Comparison of ENCODE assay signal across 21 cellular contexts in genomic region chr20:63672666-63673065, GRCh38. TPM values are rescaled to one million over a fixed set of nuclear protein-coding genes. Genes with fewer than 3 reads are reported as not detected.
DNase-seq lines count a peak whose midpoint lies in the region; ATAC-seq, FAIRE-seq and TF ChIP-seq lines count a peak whose summit lies in the region.
"Had no signal": no experiment of that assay in that cellular context is flagged by ENCODE, and none has a peak within 500 bp of the region (broad histone marks: within the 10 kb centered on the region; RNA-seq: fewer than 3 reads in every experiment).

No MANE protein-coding gene starts in this region.

- POLR2A ChIA-PET in RWPE1 (lab: Yijun Ruan, JAX; ENCODE audit: low non-redundant PET), result no interaction called here

- intact Hi-C loops in body of pancreas (cut with DNase I), result no loop called here

- H3K27me3 ChIP-seq in body of pancreas, result no peaks in the 10 kb centered on the region

- no peaks in the 10 kb centered on the region for H3K9me3 ChIP-seq in body of pancreas
- H3K9me3 ChIP-seq: HAP-1 had no signal

- 89 to 100% methylated on average over 3 to 10 of the region's 10 CpGs for WGBS in body of pancreas, 2 donors

- no peaks in the 10 kb centered on the region for H3K4me1 ChIP-seq in body of pancreas
- H3K4me1 ChIP-seq: HAP-1 had no signal

- ATAC-seq in left lobe of liver (peak; percentile 38), omental fat pad (ENCODE audit: low FRiP score) (peak; percentile 42), body of pancreas (no peak)
- ATAC-seq: GM23338 had no signal

- no peak overlapping the region for H3K4me3 ChIP-seq in body of pancreas
- H3K4me3 ChIP-seq: GM23338, HAP-1 had no signal

- peak; percentile 59 for FAIRE-seq in HTR-8/SVneo (lab: Jason Lieb, UNC)
- FAIRE-seq: GM12891, GM18507, H54 had no signal

- CTCF ChIA-PET in RWPE1 (lab: Yijun Ruan, JAX), result no interaction called here

- H3K36me3 ChIP-seq in body of pancreas (replicated peaks in 1 of 2; ENCODE audit: insufficient read depth in 1 of 2, low read depth in 2 of 2), result peaks cover 0 to 10% of the 10 kb centered on the region in 2 donors

- TF ChIP-seq CTCF in RWPE1 (conservative IDR thresholded peaks at IDR 0.05; ENCODE audit: low read depth) (no peak), omental fat pad (IDR thresholded peaks at IDR 0.05) (no peak), body of pancreas (IDR thresholded peaks at IDR 0.05) (no peak)

- DNase-seq in HTR-8/SVneo (ENCODE audit: insufficient read length, low spot score), result no peak
- DNase-seq in RWPE1 (ENCODE audit: low spot score), result no peak
- no peak for DNase-seq in left lobe of liver (ENCODE audit: low spot score)
- no peak for DNase-seq in omental fat pad (ENCODE audit: low spot score)
- DNase-seq in activated effector memory CD4-positive, alpha-beta T cell treated with anti-CD3 and anti-CD28 coated beads, Interleukin-2, amount 50 U/mL, for 16 hours, result no peak
- DNase-seq in body of pancreas, result no peak
- DNase-seq: C1 segment of cervical spinal cord; Calu3; CD4-positive, alpha-beta memory T cell; COR-L47; DMS53; DMS79 treated with DMSO at 0.1 percent for 48 hours; GF-D8; HFFc6 had no signal

- no peak for TF ChIP-seq POLR2A in body of pancreas (IDR thresholded peaks at IDR 0.05)

- H3K27ac ChIP-seq in RWPE1 (peak overlapping the region; percentile 15), body of pancreas (no peak overlapping the region)

RNA-seq across cellular contexts. Expression of gene RTEL1, which starts 14.6 kb away (rescaled TPM):
- total RNA-seq in left lobe of liver, result 13.8 TPM
- total RNA-seq in omental fat pad, result 10 to 100 TPM; 10.2 to 34.4 (median 21.6) TPM
- 10 to 100 TPM in 1 of 2 donors, 1 to 10 TPM in 1; 7.3 to 50.4 TPM for total RNA-seq in body of pancreas

RNA-seq across cellular contexts. Expression of gene STMN3, which starts 19.4 kb away (rescaled TPM):
- total RNA-seq in left lobe of liver, result 1.5 TPM
- 10 to 100 TPM in 2 of 4 donors, 1 to 10 TPM in 2; 7.6 to 17.4 (median 12.0) TPM for total RNA-seq in omental fat pad
- 1 to 10 TPM; 5.6 to 7.8 TPM for total RNA-seq in body of pancreas

RNA-seq across cellular contexts. Expression of gene TNFRSF6B, which starts 23.8 kb away (rescaled TPM):
- total RNA-seq in left lobe of liver (0.40 TPM), omental fat pad (10 to 100 TPM; 10.5 to 91.9 (median 12.3) TPM), body of pancreas (10 to 100 TPM in 1 of 2 donors, 1 to 10 TPM in 1; 9.9 to 13.8 TPM)
- total RNA-seq: A673; Calu3; CD4-positive, alpha-beta memory T cell; G401 had no signal

RNA-seq across cellular contexts. Expression of gene ARFRP1, which starts 35.1 kb away (rescaled TPM):
- total RNA-seq in left lobe of liver (23.6 TPM), omental fat pad (10 to 100 TPM; 25.5 to 44.3 (median 40.9) TPM), body of pancreas (10 to 100 TPM; 22.6 to 23.4 TPM)

RNA-seq across cellular contexts. Expression of gene ZGPAT, which starts 35.2 kb away (rescaled TPM):
- 64.1 TPM for total RNA-seq in left lobe of liver
- 10 to 100 TPM; 13.2 to 34.5 (median 20.6) TPM for total RNA-seq in omental fat pad
- total RNA-seq in body of pancreas, result 10 to 100 TPM; 16.6 to 53.1 TPM
